Comparison of ENCODE assay signal across 1 cellular context in genomic region chr3:48415251-48415953, GRCh38.
TF ChIP-seq lines count a peak whose summit lies in the region.

No MANE protein-coding gene starts in this region.

TF ChIP-seq in GM12878, 131 proteins besides CTCF, POLR2A, EP300 and RAD21:
- TF ChIP-seq GATAD2B (conservative IDR thresholded peaks at IDR 0.05; ENCODE audit: low read depth) (no peak), FOXK2 (IDR thresholded peaks at IDR 0.05) (no peak), BACH1 (IDR thresholded peaks at IDR 0.05; ENCODE audit: borderline replicate concordance) (no peak), IRF5 (IDR thresholded peaks at IDR 0.05; ENCODE audit: borderline replicate concordance) (no peak), CHD4 (IDR thresholded peaks at IDR 0.05) (no peak), CBFB (IDR thresholded peaks at IDR 0.05; ENCODE audit: low read depth) (no peak), ZNF592 (IDR thresholded peaks at IDR 0.05) (no peak), IKZF2 (IDR thresholded peaks at IDR 0.05) (no peak), NR2C2 (IDR thresholded peaks at IDR 0.05; ENCODE audit: borderline replicate concordance, control insufficient read depth, insufficient read length, low read depth) (no peak)
- TF ChIP-seq, protein P1, sequence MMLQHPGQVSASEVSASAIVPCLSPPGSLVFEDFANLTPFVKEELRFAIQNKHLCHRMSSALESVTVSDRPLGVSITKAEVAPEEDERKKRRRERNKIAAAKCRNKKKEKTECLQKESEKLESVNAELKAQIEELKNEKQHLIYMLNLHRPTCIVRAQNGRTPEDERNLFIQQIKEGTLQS (IDR thresholded peaks at IDR 0.05; ENCODE audit: borderline replicate concordance, extremely low read depth, low read depth, low read length) = no peak
- TF ChIP-seq, protein P2, sequence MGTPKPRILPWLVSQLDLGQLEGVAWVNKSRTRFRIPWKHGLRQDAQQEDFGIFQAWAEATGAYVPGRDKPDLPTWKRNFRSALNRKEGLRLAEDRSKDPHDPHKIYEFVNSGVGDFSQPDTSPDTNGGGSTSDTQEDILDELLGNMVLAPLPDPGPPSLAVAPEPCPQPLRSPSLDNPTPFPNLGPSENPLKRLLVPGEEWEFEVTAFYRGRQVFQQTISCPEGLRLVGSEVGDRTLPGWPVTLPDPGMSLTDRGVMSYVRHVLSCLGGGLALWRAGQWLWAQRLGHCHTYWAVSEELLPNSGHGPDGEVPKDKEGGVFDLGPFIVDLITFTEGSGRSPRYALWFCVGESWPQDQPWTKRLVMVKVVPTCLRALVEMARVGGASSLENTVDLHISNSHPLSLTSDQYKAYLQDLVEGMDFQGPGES (IDR thresholded peaks at IDR 0.05) = no peak
